ENCODE assay signal across 12 cellular contexts in genomic region chr4:152089564-152089963, GRCh38.
"Had no signal": no experiment of that assay in that cellular context is flagged by ENCODE, and none has a peak within 500 bp of the region (broad histone marks: within the 10 kb centered on the region; RNA-seq: fewer than 3 reads in every experiment).

No MANE protein-coding gene starts in this region.

- H3K36me3 ChIP-seq: ascending aorta, cardiac muscle cell, neural progenitor cell, pancreas, thyroid gland, uterus had no signal

- H3K4me1 ChIP-seq: ascending aorta, neural progenitor cell, pancreas, thyroid gland, uterus had no signal

- ATAC-seq: pancreas had no signal

- H2AFZ ChIP-seq: neural progenitor cell had no signal

- H3K36me3 Mint-ChIP-seq: neural progenitor cell had no signal

- H3K4me2 ChIP-seq: neural progenitor cell had no signal

- H3K9ac ChIP-seq: neural progenitor cell had no signal

- H3K27me3 ChIP-seq: ascending aorta, cardiac muscle cell, neural progenitor cell, pancreas, thyroid gland, uterus had no signal

- H3K27ac ChIP-seq: ascending aorta, neural progenitor cell, pancreas, thyroid gland, uterus had no signal

- H3K9me3 Mint-ChIP-seq: activated B cell treated with CpG ODN at 0.5 μM for 24 hours, neural progenitor cell had no signal

- H3K4me3 ChIP-seq: ascending aorta, cardiac muscle cell, neural progenitor cell, pancreas, thyroid gland, uterus had no signal

- H3K9me3 ChIP-seq: ascending aorta, pancreas, thyroid gland, uterus had no signal

- H3K27ac Mint-ChIP-seq: activated B cell treated with CpG ODN at 0.5 μM for 24 hours; activated CD4-positive, alpha-beta T cell treated with anti-CD3 and anti-CD28 coated beads, Interleukin-2, amount 10 ng/mL, durations not matched to agents 24 days and 14 days; neural progenitor cell had no signal

- DNase-seq: activated B cell treated with CpG ODN at 0.5 μM for 24 hours; activated CD4-positive, alpha-beta T cell treated with anti-CD3 and anti-CD28 coated beads, Interleukin-2, amount 10 ng/mL, durations not matched to agents 24 days and 14 days; activated effector memory CD4-positive, alpha-beta T cell treated with Interleukin-2 at 50 U/mL for 16 hours; activated T-cell treated with anti-CD3 and anti-CD28 coated beads, Interleukin-2, amount 50 U/mL, for 1 hour; effector memory CD4-positive, alpha-beta T cell; pancreas; stimulated activated CD4-positive, alpha-beta T cell treated with anti-CD3 and anti-CD28 coated beads, Interleukin-4, amount 100 ng/mL, for 4 hours; thyroid gland; uterus had no signal

- H3K27me3 Mint-ChIP-seq: activated CD4-positive, alpha-beta T cell treated with anti-CD3 and anti-CD28 coated beads, Interleukin-2, amount 10 ng/mL, durations not matched to agents 24 days and 14 days had no signal

- H3K4me1 Mint-ChIP-seq: activated B cell treated with CpG ODN at 0.5 μM for 24 hours had no signal

- H3K4me3 Mint-ChIP-seq: activated B cell treated with CpG ODN at 0.5 μM for 24 hours; activated CD4-positive, alpha-beta T cell treated with anti-CD3 and anti-CD28 coated beads, Interleukin-2, amount 10 ng/mL, durations not matched to agents 24 days and 14 days; neural progenitor cell had no signal
